In the genomic region with DNA sequence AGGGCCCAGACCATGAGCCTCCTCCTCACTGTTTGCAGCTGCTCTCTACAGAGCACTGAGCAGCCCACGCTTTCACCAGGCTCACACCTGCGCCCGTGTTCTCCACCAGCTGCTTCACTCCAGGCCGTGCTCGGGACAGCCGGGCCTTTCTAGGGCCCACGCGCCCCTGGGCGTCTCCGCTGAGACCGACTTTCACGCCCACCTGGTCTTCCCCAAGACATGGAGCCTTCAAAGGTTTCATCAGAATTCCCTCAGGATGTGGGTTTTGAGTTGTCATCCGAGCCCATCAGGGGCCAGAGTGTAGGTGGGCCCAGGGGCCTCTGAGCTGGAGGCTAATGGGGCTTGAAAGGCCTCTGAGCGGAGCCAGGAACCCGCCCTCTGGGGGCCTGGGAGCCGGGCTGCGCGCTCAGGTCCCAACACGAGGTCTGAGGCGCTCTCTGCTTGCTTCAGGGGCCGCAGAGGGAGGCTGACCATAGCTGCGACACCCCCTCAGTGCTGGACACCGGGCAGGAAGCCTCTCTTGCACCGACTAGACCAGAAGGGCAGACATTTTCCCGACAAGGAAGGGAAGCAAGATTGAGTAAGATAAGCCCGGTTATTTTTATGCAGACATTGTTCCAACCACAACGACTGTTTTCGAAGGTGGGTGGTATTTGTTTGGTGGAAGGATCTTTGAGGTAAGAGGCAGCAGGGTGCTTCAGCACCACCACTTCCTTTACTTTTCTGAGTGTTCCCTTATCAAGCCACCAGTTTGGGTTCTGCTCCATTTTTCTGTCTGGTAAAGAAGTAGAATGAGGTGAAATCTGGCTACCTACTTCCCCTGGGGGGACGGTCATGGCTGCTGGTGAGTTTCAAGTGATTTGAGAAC, we compare ENCODE assay signal across 8 cellular contexts.
A peak's percentile ranks its signal among the peaks of the same experiment; 100 is the strongest.
DNase-seq lines count a peak whose midpoint lies in the region; ATAC-seq and TF ChIP-seq lines count a peak whose summit lies in the region.

No MANE protein-coding gene starts in this region.

- peak overlapping the region; percentile 93 to 97 for H3K27ac Mint-ChIP-seq in activated naive CD4-positive, alpha-beta T cell treated with anti-CD3 and anti-CD28 coated beads, Interleukin-2, amount 50 U/mL, for 72 hours

- peak; percentile 18 for TF ChIP-seq CTCF in GM13977 (IDR thresholded peaks at IDR 0.05; ENCODE audit: extremely low read depth, insufficient read depth, missing control alignments)

- in situ Hi-C loops in GM13977 (cut with MboI; ENCODE audit: low pct_unique_long_range_greater_than_20kb, low sequenced_read_pairs, unreplicated experiment), result no loop called here

- peaks cover 0 to 4% of the 10 kb centered on the region in 2 donors for H3K9me3 Mint-ChIP-seq in activated naive CD4-positive, alpha-beta T cell treated with anti-CD3 and anti-CD28 coated beads, Interleukin-2, amount 50 U/mL, for 72 hours

- peak; percentile 65 for ATAC-seq in HG02571 (IDR thresholded peaks at IDR 0.05; ENCODE audit: unreplicated experiment)
- peak; percentile 72 to 78 for ATAC-seq in activated naive CD4-positive, alpha-beta T cell treated with anti-CD3 and anti-CD28 coated beads, Interleukin-2, amount 50 U/mL, for 72 hours

- H3K36me3 Mint-ChIP-seq in activated naive CD4-positive, alpha-beta T cell treated with anti-CD3 and anti-CD28 coated beads, Interleukin-2, amount 50 U/mL, for 72 hours, result peaks cover 11 to 29% of the 10 kb centered on the region in 2 donors

- DNase-seq in GM13977 (ENCODE audit: low spot score) (peak; percentile 73), SHP77 (lab: John Stamatoyannopoulos, UW) (peak; percentile 58 to 66), NCI-H2227 treated with DMSO at 0.1 percent for 48 hours (lab: John Stamatoyannopoulos, UW) (no peak), mesenteric fat pad (ENCODE audit: low spot score) (no peak), AG08396 (ENCODE audit: low spot score) (no peak)
- peak; percentile 61 to 73 for DNase-seq in activated naive CD4-positive, alpha-beta T cell treated with anti-CD3 and anti-CD28 coated beads, Interleukin-2, amount 50 U/mL, for 72 hours (ENCODE audit: low spot score in 2 of 2)
- DNase-seq in stimulated activated CD4-positive, alpha-beta T cell treated with anti-CD3 and anti-CD28 coated beads, TNF-alpha, amount 100 ng/mL, for 1 hour (ENCODE audit: low read depth in 3 of 3, low spot score in 1 of 3), result peak; percentile 8 to 30 (median 10)

Comparison
In these comparisons a context has a peak if more than half of its experiments do, and no peak if none do; other contexts are left out.
1. DNase-seq: peak in GM13977 (single experiment), SHP77 (2 of 2), activated naive CD4-positive, alpha-beta T cell treated with anti-CD3 and anti-CD28 coated beads, Interleukin-2, amount 50 U/mL, for 72 hours (2 of 2) and stimulated activated CD4-positive, alpha-beta T cell treated with anti-CD3 and anti-CD28 coated beads, TNF-alpha, amount 100 ng/mL, for 1 hour (3 of 3); none in NCI-H2227 treated with DMSO at 0.1 percent for 48 hours (single experiment), mesenteric fat pad (single experiment) and AG08396 (single experiment).